23 cellular contexts compared by ENCODE assay signal in the genomic region with DNA sequence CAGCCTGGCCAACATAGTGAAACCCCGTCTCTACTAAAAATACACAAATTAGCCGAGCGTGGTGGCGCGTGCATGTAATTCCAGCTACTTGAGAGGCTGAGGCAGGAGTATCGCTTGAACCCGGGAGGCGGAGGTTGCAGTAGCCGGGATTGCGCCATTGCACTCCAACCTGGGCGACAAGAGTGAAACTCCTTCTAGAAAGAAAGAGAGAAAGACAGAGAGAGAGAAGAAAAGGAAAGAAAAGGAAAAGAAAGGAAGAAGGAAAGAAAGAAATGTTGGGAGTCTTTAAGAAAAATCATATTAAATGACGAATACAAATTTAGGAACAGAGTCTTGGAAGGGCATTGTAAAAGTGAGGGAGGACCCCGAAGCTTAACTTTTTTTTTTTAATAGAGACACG. TPM values are rescaled to one million over a fixed set of nuclear protein-coding genes. Genes with fewer than 3 reads are reported as not detected.
DNase-seq lines count a peak whose midpoint lies in the region; ATAC-seq and TF ChIP-seq lines count a peak whose summit lies in the region.
"Had no signal": no experiment of that assay in that cellular context is flagged by ENCODE, and none has a peak within 500 bp of the region (broad histone marks: within the 10 kb centered on the region; RNA-seq: fewer than 3 reads in every experiment).

No MANE protein-coding gene starts in this region.

- peak overlapping the region in 2 of 7 donors; percentile 51 to 64 for H3K27ac Mint-ChIP-seq in CD4-positive, alpha-beta memory T cell
- no peak overlapping the region for H3K27ac Mint-ChIP-seq in activated T-helper 2 cell treated with anti-CD3 and anti-CD28 coated beads, Interferon-gamma antibody, Interleukin-2, Interleukin-4, amounts not matched to agents 10 μg/mL and 5 μg/mL and 100 μg/mL, durations not matched to agents 14 hours and 24 hours and 36 hours
- peak overlapping the region; percentile 27 to 63 (median 29) for H3K27ac Mint-ChIP-seq in nephron
- H3K27ac Mint-ChIP-seq: T-helper 17 cell had no signal

- peaks cover 40% of the 10 kb centered on the region for H3K79me2 ChIP-seq in DND-41 (ENCODE audit: insufficient read depth, low read length)
- peaks cover 32% of the 10 kb centered on the region for H3K79me2 ChIP-seq in PC-9 (ENCODE audit: low read depth)

- POLR2A ChIA-PET in CD4-positive, alpha-beta memory T cell (lab: Charles Lee; ENCODE audit: partially characterized antibody), result interaction anchor here (1.8 to 3.5 kb wide), 2 partner anchors 8 to 21 kb away, joined by 6 to 112 read pairs; partner anchors contain the start of gene ZNF436
- POLR2A ChIA-PET in PC-9 (lab: Charles Lee; ENCODE audit: unreplicated experiment), result no interaction called here

- peaks cover 25% of the 10 kb centered on the region for H4K20me1 ChIP-seq in DND-41 (ENCODE audit: insufficient read depth, low read length)
- H4K20me1 ChIP-seq in PC-9 (ENCODE audit: insufficient read depth), result peaks cover 23% of the 10 kb centered on the region

- H3K27ac ChIP-seq in CD4-positive, alpha-beta memory T cell (ENCODE audit: low read depth, low read length), result no peak overlapping the region
- H3K27ac ChIP-seq in DND-41 (ENCODE audit: low read length) (no peak overlapping the region), PC-9 (no peak overlapping the region)

- H3K9me2 ChIP-seq in PC-9 (ENCODE audit: insufficient read depth), result no peaks in the 10 kb centered on the region

- H3K27me3 Mint-ChIP-seq in CD4-positive, alpha-beta memory T cell, result no peaks in the 10 kb centered on the region
- H3K27me3 Mint-ChIP-seq in activated T-helper 2 cell treated with anti-CD3 and anti-CD28 coated beads, Interferon-gamma antibody, Interleukin-2, Interleukin-4, amounts not matched to agents 10 μg/mL and 5 μg/mL and 100 μg/mL, durations not matched to agents 14 hours and 24 hours and 36 hours (ENCODE audit: low read depth), result no peaks in the 10 kb centered on the region
- no peaks in the 10 kb centered on the region for H3K27me3 Mint-ChIP-seq in nephron (ENCODE audit: low read depth)
- H3K27me3 Mint-ChIP-seq: T-helper 17 cell had no signal

- no peak for TF ChIP-seq CTCF in DND-41 (IDR thresholded peaks at IDR 0.05; ENCODE audit: borderline replicate concordance, extremely low read depth, low read length, poor library complexity, severe bottlenecking)
- no peak for TF ChIP-seq CTCF in nephron (IDR thresholded peaks at IDR 0.05; ENCODE audit: unreplicated experiment in 3 of 3)
- no peak for TF ChIP-seq CTCF in PC-9 (conservative IDR thresholded peaks at IDR 0.05)

- no peaks in the 10 kb centered on the region for H3K9me3 ChIP-seq in CD4-positive, alpha-beta memory T cell (ENCODE audit: control insufficient read depth in 1 of 2, low read length in 2 of 2)
- no peaks in the 10 kb centered on the region for H3K9me3 ChIP-seq in DND-41 (ENCODE audit: insufficient read depth, low read length, severe bottlenecking)
- H3K9me3 ChIP-seq in PC-9 (ENCODE audit: insufficient read depth, low read depth), result no peaks in the 10 kb centered on the region
- H3K9me3 ChIP-seq: Peyer's patch, SJCRH30, thoracic aorta had no signal

- no peaks in the 10 kb centered on the region for H3K27me3 ChIP-seq in CD4-positive, alpha-beta memory T cell (ENCODE audit: insufficient read depth, low read length)
- H3K27me3 ChIP-seq in DND-41 (ENCODE audit: insufficient read depth, low read length, poor library complexity) (no peaks in the 10 kb centered on the region), PC-9 (ENCODE audit: insufficient read depth, low read depth) (no peaks in the 10 kb centered on the region)
- H3K27me3 ChIP-seq: brain microvascular endothelial cell, Peyer's patch, SJCRH30 had no signal

- H3F3A ChIP-seq in PC-9 (ENCODE audit: insufficient read depth, low read depth), result peaks cover 15% of the 10 kb centered on the region

- H3K4me3 Mint-ChIP-seq in CD4-positive, alpha-beta memory T cell, result peak overlapping the region in 5 of 8 donors; percentile 25 to 59 (median 53)
- H3K4me3 Mint-ChIP-seq in activated T-helper 2 cell treated with anti-CD3 and anti-CD28 coated beads, Interferon-gamma antibody, Interleukin-2, Interleukin-4, amounts not matched to agents 10 μg/mL and 5 μg/mL and 100 μg/mL, durations not matched to agents 14 hours and 24 hours and 36 hours (ENCODE audit: low read depth), result peak overlapping the region; percentile 30
- peak overlapping the region; percentile 31 to 50 (median 50) for H3K4me3 Mint-ChIP-seq in nephron

- H3K36me3 Mint-ChIP-seq in CD4-positive, alpha-beta memory T cell, result peaks cover 0 to 16% of the 10 kb centered on the region in 2 donors
- peaks cover 23% of the 10 kb centered on the region for H3K36me3 Mint-ChIP-seq in activated T-helper 2 cell treated with anti-CD3 and anti-CD28 coated beads, Interferon-gamma antibody, Interleukin-2, Interleukin-4, amounts not matched to agents 10 μg/mL and 5 μg/mL and 100 μg/mL, durations not matched to agents 14 hours and 24 hours and 36 hours (ENCODE audit: low read depth)
- no peaks in the 10 kb centered on the region for H3K36me3 Mint-ChIP-seq in nephron (ENCODE audit: low read depth)

- H3K4me2 ChIP-seq in DND-41 (ENCODE audit: insufficient read depth, low read length) (no peak overlapping the region), PC-9 (no peak overlapping the region)

- no peak for ATAC-seq in DND-41 (ENCODE audit: insufficient read depth, low read depth)
- ATAC-seq: left lobe of liver, T-helper 17 cell had no signal

- H3K4me1 ChIP-seq in CD4-positive, alpha-beta memory T cell (ENCODE audit: insufficient read depth, low read length), result peaks cover 26% of the 10 kb centered on the region
- H3K4me1 ChIP-seq in DND-41 (ENCODE audit: insufficient read depth, low read length), result peaks cover 24% of the 10 kb centered on the region
- peaks cover 25% of the 10 kb centered on the region for H3K4me1 ChIP-seq in PC-9 (replicated peaks; ENCODE audit: insufficient read depth)

- H2AFZ ChIP-seq in DND-41 (ENCODE audit: low read depth, low read length), result peak overlapping the region; percentile 30; the same call in 1 of the 2 replicates
- no peak overlapping the region for H2AFZ ChIP-seq in PC-9

- peaks cover 0 to 2% (median 0%) of the 10 kb centered on the region in 8 donors for H3K9me3 Mint-ChIP-seq in CD4-positive, alpha-beta memory T cell
- H3K9me3 Mint-ChIP-seq in activated T-helper 2 cell treated with anti-CD3 and anti-CD28 coated beads, Interferon-gamma antibody, Interleukin-2, Interleukin-4, amounts not matched to agents 10 μg/mL and 5 μg/mL and 100 μg/mL, durations not matched to agents 14 hours and 24 hours and 36 hours, result no peaks in the 10 kb centered on the region
- H3K9me3 Mint-ChIP-seq in nephron, result no peaks in the 10 kb centered on the region

- CTCF ChIA-PET in CD4-positive, alpha-beta memory T cell (lab: Charles Lee; ENCODE audit: partially characterized antibody), result interaction anchor here (1.3 kb wide), 1 partner anchor 58 kb away, joined by 4 read pairs; no protein-coding TSS in a partner anchor
- CTCF ChIA-PET in PC-9 (lab: Charles Lee), result interaction anchor here (0.6 to 0.7 kb wide), 2 partner anchors 45 to 93 kb away, joined by 3 to 4 read pairs; no protein-coding TSS in a partner anchor

- no peak for DNase-seq in CD4-positive, alpha-beta memory T cell
- DNase-seq in DND-41, result no peak
- DNase-seq in activated T-helper 2 cell treated with anti-CD3 and anti-CD28 coated beads, Interferon-gamma antibody, Interleukin-2, Interleukin-4, amounts not matched to agents 10 μg/mL and 5 μg/mL and 100 μg/mL, durations not matched to agents 14 hours and 24 hours and 36 hours (ENCODE audit: low spot score), result no peak
- DNase-seq in PC-9, result no peak
- no peak for DNase-seq in HPDE6-E6E7 (ENCODE audit: extremely low spot score)
- DNase-seq in activated effector memory CD4-positive, alpha-beta T cell treated with anti-CD3 and anti-CD28 coated beads, Interleukin-2, amount 50 U/mL, for 16 hours, result no peak
- DNase-seq: activated CD8-positive, alpha-beta memory T cell treated with anti-CD3 and anti-CD28 coated beads for 24 hours; brain microvascular endothelial cell; COR-L47; DMS79 treated with DMSO at 0.1 percent for 48 hours; effector CD4-positive, alpha-beta T cell; foreskin fibroblast; NCI-H1436 treated with DMSO at 0.1 percent for 48 hours; NCI-H510A treated with DMSO at 0.1 percent for 48 hours; NK-92 treated with Interleukin-12 subunit alpha and Interleukin-12 subunit beta, amount 100 ng/mL, for 24 hours; Peyer's patch; small intestine; stimulated activated naive CD4-positive, alpha-beta T cell treated with Interleukin-2 at 50 U/mL for 16 hours; T-helper 17 cell had no signal

- H3K4me3 ChIP-seq in CD4-positive, alpha-beta memory T cell (ENCODE audit: low read length in 2 of 2), result no peak overlapping the region
- H3K4me3 ChIP-seq in DND-41 (ENCODE audit: low read depth in 1 of 2, low read length in 2 of 2) (no peak overlapping the region), PC-9 (no peak overlapping the region)

- H3K9ac ChIP-seq in DND-41 (ENCODE audit: low read depth, low read length), result no peak overlapping the region

- peaks cover 21 to 37% (median 28%) of the 10 kb centered on the region in 4 donors for H3K4me1 Mint-ChIP-seq in CD4-positive, alpha-beta memory T cell
- H3K4me1 Mint-ChIP-seq in activated T-helper 2 cell treated with anti-CD3 and anti-CD28 coated beads, Interferon-gamma antibody, Interleukin-2, Interleukin-4, amounts not matched to agents 10 μg/mL and 5 μg/mL and 100 μg/mL, durations not matched to agents 14 hours and 24 hours and 36 hours (ENCODE audit: low read depth), result peaks cover 22% of the 10 kb centered on the region
- H3K4me1 Mint-ChIP-seq in nephron, result peaks cover 25% of the 10 kb centered on the region

- intact Hi-C loops in CD4-positive, alpha-beta memory T cell (cut with micrococcal nuclease), result no loop called here
- intact Hi-C loops in activated T-helper 2 cell treated with anti-CD3 and anti-CD28 coated beads, Interferon-gamma antibody, Interleukin-2, Interleukin-4, amounts not matched to agents 10 μg/mL and 5 μg/mL and 100 μg/mL, durations not matched to agents 14 hours and 24 hours and 36 hours (cut with micrococcal nuclease), result no loop called here
- intact Hi-C loops in PC-9 (cut with micrococcal nuclease; ENCODE audit: unreplicated experiment), result loop anchor here (2.0 kb wide), 1 partner anchor 133 kb away; no protein-coding TSS in a partner anchor

- H3K36me3 ChIP-seq in CD4-positive, alpha-beta memory T cell (ENCODE audit: insufficient read depth, low read length), result no peaks in the 10 kb centered on the region
- H3K36me3 ChIP-seq in DND-41 (ENCODE audit: insufficient read depth, low read length), result peaks cover 16% of the 10 kb centered on the region
- H3K36me3 ChIP-seq in PC-9 (ENCODE audit: low read depth), result peaks cover 5% of the 10 kb centered on the region; the same call in 1 of the 2 replicates
- H3K36me3 ChIP-seq: brain microvascular endothelial cell, Peyer's patch, thoracic aorta had no signal

- BruUV-seq in PC-9 (replicated peaks; lab: Mats Ljungman, UMichigan), result no TSS peak

RNA-seq across cellular contexts. Expression of gene HNRNPR, which starts 1.8 kb away (rescaled TPM):
- total RNA-seq in CD4-positive, alpha-beta memory T cell, result 100 to 1,000 TPM; 115 to 124 TPM
- 100 to 1,000 TPM; 181 to 194 TPM for polyA plus RNA-seq in CD4-positive, alpha-beta memory T cell
- 231 and 237 TPM in 2 replicates for total RNA-seq in activated T-helper 2 cell treated with anti-CD3 and anti-CD28 coated beads, Interferon-gamma antibody, Interleukin-2, Interleukin-4, amounts not matched to agents 10 μg/mL and 5 μg/mL and 100 μg/mL, durations not matched to agents 14 hours and 24 hours and 36 hours
- total RNA-seq in PC-9 (2021), result 149 and 198 TPM in 2 replicates

RNA-seq across cellular contexts. Expression of gene ZNF436, which starts 23.7 kb away (rescaled TPM):
- total RNA-seq in CD4-positive, alpha-beta memory T cell, result 10 to 100 TPM; 11.0 to 11.9 TPM
- polyA plus RNA-seq in CD4-positive, alpha-beta memory T cell, result 1 to 10 TPM; 1.7 to 3.5 TPM
- total RNA-seq in activated T-helper 2 cell treated with anti-CD3 and anti-CD28 coated beads, Interferon-gamma antibody, Interleukin-2, Interleukin-4, amounts not matched to agents 10 μg/mL and 5 μg/mL and 100 μg/mL, durations not matched to agents 14 hours and 24 hours and 36 hours, result 4.9 and 6.1 TPM in 2 replicates
- total RNA-seq in PC-9 (2021), result 12.2 and 14.0 TPM in 2 replicates
